33 cellular contexts compared by ENCODE assay signal in the genomic region with DNA sequence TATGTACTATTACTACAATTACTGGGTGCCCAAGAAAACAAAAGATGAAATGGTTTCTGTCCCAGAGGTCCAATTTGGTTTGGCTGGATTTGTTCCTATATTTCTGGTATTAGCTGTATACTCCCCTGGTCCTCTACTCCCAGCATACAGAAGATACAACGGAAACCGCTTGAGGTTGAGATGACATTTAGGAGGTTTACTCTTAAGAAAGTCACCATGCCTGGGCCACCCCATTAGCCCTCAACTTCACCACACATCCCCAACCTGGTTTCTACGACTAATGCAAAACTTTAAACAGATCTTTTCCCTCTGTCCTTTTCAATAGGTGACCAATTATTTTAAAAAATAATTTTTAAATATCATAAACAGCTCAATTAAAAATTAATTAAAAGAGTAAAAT.
"Had no signal": no experiment of that assay in that cellular context is flagged by ENCODE, and none has a peak within 500 bp of the region (broad histone marks: within the 10 kb centered on the region; RNA-seq: fewer than 3 reads in every experiment).

No MANE protein-coding gene starts in this region.

- H3K27ac ChIP-seq: brain microvascular endothelial cell, Peyer's patch, VCaP had no signal

- H3K4me1 Mint-ChIP-seq: activated CD4-positive, alpha-beta memory T cell treated with anti-CD3 and anti-CD28 coated beads, Interleukin-2, amount 10 ng/mL, durations not matched to agents 7 days and 5 days had no signal

- ATAC-seq: activated naive CD4-positive, alpha-beta T cell treated with anti-CD3 and anti-CD28 coated beads, Interleukin-2, amount 50 U/mL, for 72 hours; K562; PC-3 had no signal

- H3K27ac Mint-ChIP-seq: activated CD4-positive, alpha-beta memory T cell treated with anti-CD3 and anti-CD28 coated beads, Interleukin-2, amount 10 ng/mL, durations not matched to agents 7 days and 5 days; activated naive CD4-positive, alpha-beta T cell treated with anti-CD3 and anti-CD28 coated beads, Interleukin-2, amount 50 U/mL, for 72 hours; activated T-helper 2 cell treated with anti-CD3 and anti-CD28 coated beads, Interferon-gamma antibody, Interleukin-2, Interleukin-4, amounts not matched to agents 10 μg/mL and 5 μg/mL and 100 μg/mL, durations not matched to agents 14 hours and 24 hours and 36 hours had no signal

- H3K4me3 ChIP-seq: K562, Peyer's patch had no signal

- H3K36me3 Mint-ChIP-seq: activated naive CD4-positive, alpha-beta T cell treated with anti-CD3 and anti-CD28 coated beads, Interleukin-2, amount 50 U/mL, for 72 hours had no signal

- H3K4me3 Mint-ChIP-seq: activated CD4-positive, alpha-beta memory T cell treated with anti-CD3 and anti-CD28 coated beads, Interleukin-2, amount 10 ng/mL, durations not matched to agents 7 days and 5 days; activated T-cell treated with anti-CD3 and anti-CD28 coated beads, Interleukin-2, amount 50 U/mL, for 24 hours had no signal

- DNase-seq: activated CD4-positive, alpha-beta memory T cell treated with anti-CD3 and anti-CD28 coated beads, Interleukin-2, amount 10 ng/mL, durations not matched to agents 7 days and 5 days; activated CD4-positive, alpha-beta T cell treated with anti-CD3 and anti-CD28 coated beads for 1 hour; activated CD4-positive, alpha-beta T cell treated with anti-CD3 and anti-CD28 coated beads for 48 hours; activated CD4-positive, CD25-positive, alpha-beta regulatory T cell; activated gamma-delta T cell; activated naive CD4-positive, alpha-beta T cell treated with Interleukin-2 at 50 U/mL for 16 hours; activated T-cell treated with anti-CD3 and anti-CD28 coated beads, Interleukin-2, amount 50 U/mL, for 24 hours; amniotic stem cell; aorta; brain microvascular endothelial cell; IMR-90; NCI-H1092 treated with DMSO at 0.1 percent for 48 hours; NCI-H1417; NCI-H146; NCI-H187; NCI-H2029 treated with DMSO at 0.1 percent for 48 hours; NCI-H2107; NCI-H2171; NCI-H510A; NCI-H526; NCI-H748 treated with DMSO at 0.1 percent for 48 hours; NK-92 treated with Interleukin-12 subunit alpha and Interleukin-12 subunit beta, amount 100 ng/mL, for 24 hours; PC-3; Peyer's patch; RPMI8226; SW 1271; T-helper 1 cell; T-helper 2 cell; T-helper 9 cell had no signal

- H3K9me3 Mint-ChIP-seq: activated CD4-positive, alpha-beta memory T cell treated with anti-CD3 and anti-CD28 coated beads, Interleukin-2, amount 10 ng/mL, durations not matched to agents 7 days and 5 days; activated naive CD4-positive, alpha-beta T cell treated with anti-CD3 and anti-CD28 coated beads, Interleukin-2, amount 50 U/mL, for 72 hours; activated T-cell treated with anti-CD3 and anti-CD28 coated beads, Interleukin-2, amount 50 U/mL, for 24 hours; activated T-helper 2 cell treated with anti-CD3 and anti-CD28 coated beads, Interferon-gamma antibody, Interleukin-2, Interleukin-4, amounts not matched to agents 10 μg/mL and 5 μg/mL and 100 μg/mL, durations not matched to agents 14 hours and 24 hours and 36 hours had no signal

- H3K27me3 ChIP-seq: brain microvascular endothelial cell, Peyer's patch had no signal

- H3K4me1 ChIP-seq: Peyer's patch had no signal

- H3K9me3 ChIP-seq: Peyer's patch had no signal

- H3K36me3 ChIP-seq: brain microvascular endothelial cell, Peyer's patch had no signal

- H3K27me3 Mint-ChIP-seq: activated CD4-positive, alpha-beta memory T cell treated with anti-CD3 and anti-CD28 coated beads, Interleukin-2, amount 10 ng/mL, durations not matched to agents 7 days and 5 days; activated T-cell treated with anti-CD3 and anti-CD28 coated beads, Interleukin-2, amount 50 U/mL, for 24 hours had no signal
